In the genomic region with DNA sequence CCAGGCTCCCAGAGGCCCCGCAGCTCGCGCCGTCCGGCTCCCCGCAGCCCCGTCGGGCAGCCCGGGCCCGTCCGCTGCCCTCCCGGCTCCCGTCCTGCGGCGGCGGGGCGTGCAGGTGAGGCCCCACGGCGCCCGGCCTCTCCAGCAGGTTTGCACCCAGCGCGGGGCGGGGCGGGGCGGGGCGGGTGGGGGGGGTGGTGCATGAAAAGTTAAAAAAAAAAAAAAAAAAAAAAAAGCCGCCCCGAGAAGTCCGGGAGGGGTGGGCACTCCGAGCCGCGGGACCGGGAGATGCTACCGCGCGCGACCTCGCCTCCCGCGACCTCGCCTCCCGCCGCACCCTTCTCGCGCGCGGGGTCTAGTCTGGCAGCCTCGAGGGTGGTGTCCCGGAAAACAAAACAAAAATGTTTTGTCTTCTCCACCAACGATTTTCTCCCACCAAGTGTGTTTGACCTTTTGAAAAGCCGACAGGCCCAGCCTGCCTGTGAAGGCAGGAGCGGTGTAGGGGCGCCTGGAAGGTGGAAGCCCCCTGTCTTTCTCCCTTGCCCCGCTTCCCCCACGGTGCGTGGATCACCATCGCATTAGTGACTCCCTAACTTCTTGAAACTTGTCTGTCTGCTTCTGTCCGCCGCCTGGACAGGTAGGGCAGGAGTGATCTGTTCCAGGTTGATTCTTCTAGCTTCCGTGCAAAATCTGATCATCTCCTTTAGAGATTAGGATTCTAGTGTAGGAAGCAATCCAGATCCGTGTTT, we compare ENCODE assay signal across 8 cellular contexts. TPM values are rescaled to one million over a fixed set of nuclear protein-coding genes. Genes with fewer than 3 reads are reported as not detected.
DNase-seq lines count a peak whose midpoint lies in the region; ATAC-seq and TF ChIP-seq lines count a peak whose summit lies in the region.

No MANE protein-coding gene starts in this region.

- H3K9me3 Mint-ChIP-seq in activated CD8-positive, alpha-beta T cell treated with anti-CD3 and anti-CD28 coated beads, Interleukin-2, amount 10 ng/mL, durations not matched to agents 7 days and 5 days (ENCODE audit: insufficient read depth), result no peaks in the 10 kb centered on the region

- no peaks in the 10 kb centered on the region for H3K4me1 ChIP-seq in prostate gland (replicated peaks)

- peaks cover 68% of the 10 kb centered on the region for H3K4me1 Mint-ChIP-seq in activated CD8-positive, alpha-beta T cell treated with anti-CD3 and anti-CD28 coated beads, Interleukin-2, amount 10 ng/mL, durations not matched to agents 7 days and 5 days (ENCODE audit: low read depth)

- ATAC-seq in activated CD8-positive, alpha-beta T cell treated with anti-CD3 and anti-CD28 coated beads, Interleukin-2, amount 10 ng/mL, durations not matched to agents 7 days and 5 days, result peak; percentile 18
- ATAC-seq in GM21619 (IDR thresholded peaks at IDR 0.05; ENCODE audit: unreplicated experiment) (no peak), GM21786 (IDR thresholded peaks at IDR 0.05; ENCODE audit: unreplicated experiment) (no peak), HG03097 (IDR thresholded peaks at IDR 0.05; ENCODE audit: low FRiP score, unreplicated experiment) (no peak)

- H3K4me3 Mint-ChIP-seq in activated CD8-positive, alpha-beta T cell treated with anti-CD3 and anti-CD28 coated beads, Interleukin-2, amount 10 ng/mL, durations not matched to agents 7 days and 5 days, result peak overlapping the region; percentile 94

- H3K27me3 Mint-ChIP-seq in activated CD8-positive, alpha-beta T cell treated with anti-CD3 and anti-CD28 coated beads, Interleukin-2, amount 10 ng/mL, durations not matched to agents 7 days and 5 days (ENCODE audit: low read depth), result no peaks in the 10 kb centered on the region

- intact Hi-C loops in prostate gland (cut with DNase I), result no loop called here

- H3K4me3 ChIP-seq in AG04449 (ENCODE audit: low read depth, low read length) (peak overlapping the region; percentile 71), foreskin fibroblast (ENCODE audit: low read depth in 1 of 2, low read length in 2 of 2) (peak overlapping the region; percentile 71 to 75), prostate gland (peak overlapping the region; percentile 65 to 77)

- no peaks in the 10 kb centered on the region for H3K9me3 ChIP-seq in prostate gland

- no peaks in the 10 kb centered on the region for H3K36me3 ChIP-seq in prostate gland

- CTCF ChIA-PET in AG04449 (lab: Yijun Ruan, JAX), result interaction anchor here (1.1 to 5.8 kb wide), 4 partner anchors 12 to 304 kb away, joined by 3 to 31 read pairs (median 4); no protein-coding TSS in a partner anchor
- CTCF ChIA-PET in activated CD8-positive, alpha-beta T cell treated with anti-CD3 and anti-CD28 coated beads, Interleukin-2, amount 10 ng/mL, durations not matched to agents 7 days and 5 days (lab: Charles Lee), result interaction anchor here (1.2 to 11.2 kb wide), 14 partner anchors 12 to 87 kb away, joined by 3 to 138 read pairs (median 14); partner anchors contain the start of genes NIPAL3 and STPG1

- WGBS in prostate gland, result 4% methylated on average over 46 of the region's 61 CpGs

- H3K27ac ChIP-seq in prostate gland, result peak overlapping the region; percentile 94 to 97

- DNase-seq in AG04449 (ENCODE audit: low read depth, low spot score) (no peak), HCEC 1CT (peak; percentile 3), foreskin fibroblast (peak in 1 of 2 donors; percentile 16), prostate gland (ENCODE audit: low spot score) (peak; percentile 50)
- no peak for DNase-seq in activated CD8-positive, alpha-beta T cell treated with anti-CD3 and anti-CD28 coated beads, Interleukin-2, amount 10 ng/mL, durations not matched to agents 7 days and 5 days

- POLR2A ChIA-PET in AG04449 (lab: Yijun Ruan, JAX), result interaction anchor here (0.6 to 1.1 kb wide), 3 partner anchors 11 to 231 kb away, joined by 3 read pairs; no protein-coding TSS in a partner anchor
- POLR2A ChIA-PET in activated CD8-positive, alpha-beta T cell treated with anti-CD3 and anti-CD28 coated beads, Interleukin-2, amount 10 ng/mL, durations not matched to agents 7 days and 5 days (lab: Charles Lee), result interaction anchor here (0.6 to 6.3 kb wide), 20 partner anchors 11 to 544 kb away, joined by 3 to 126 read pairs (median 6); partner anchors contain the start of genes NIPAL3, PNRC2 and STPG1

- H3K27me3 ChIP-seq in prostate gland (replicated peaks; ENCODE audit: insufficient read depth), result no peaks in the 10 kb centered on the region

- H3K36me3 Mint-ChIP-seq in activated CD8-positive, alpha-beta T cell treated with anti-CD3 and anti-CD28 coated beads, Interleukin-2, amount 10 ng/mL, durations not matched to agents 7 days and 5 days (ENCODE audit: low read depth), result peaks cover 40% of the 10 kb centered on the region

- no peak for TF ChIP-seq CTCF in AG04449 (IDR thresholded peaks at IDR 0.05; ENCODE audit: insufficient read depth, low read length, missing control alignments)
- no peak for TF ChIP-seq CTCF in foreskin fibroblast (IDR thresholded peaks at IDR 0.05; ENCODE audit: low read depth, low read length)
- no peak for TF ChIP-seq CTCF in prostate gland (IDR thresholded peaks at IDR 0.05)

- H3K27ac Mint-ChIP-seq in activated CD8-positive, alpha-beta T cell treated with anti-CD3 and anti-CD28 coated beads, Interleukin-2, amount 10 ng/mL, durations not matched to agents 7 days and 5 days, result peak overlapping the region; percentile 97

- no peak for TF ChIP-seq POLR2A in prostate gland (IDR thresholded peaks at IDR 0.05)

RNA-seq across cellular contexts. Expression of gene RCAN3, which starts 0.5 kb away (rescaled TPM):
- 10 to 100 TPM; 63.7 to 65.6 TPM for total RNA-seq in activated CD8-positive, alpha-beta T cell treated with anti-CD3 and anti-CD28 coated beads, Interleukin-2, amount 10 ng/mL, durations not matched to agents 7 days and 5 days
- total RNA-seq in prostate gland, result 100 to 1,000 TPM in 1 of 2 donors, 10 to 100 TPM in 1; 50.8 to 238 TPM

RNA-seq across cellular contexts. Expression of gene NCMAP, which starts 52.7 kb away (rescaled TPM):
- total RNA-seq in activated CD8-positive, alpha-beta T cell treated with anti-CD3 and anti-CD28 coated beads, Interleukin-2, amount 10 ng/mL, durations not matched to agents 7 days and 5 days, result under 1 TPM in 1 of 2 experiments, not detected in 1; 0.05 TPM
- total RNA-seq in prostate gland, result 1 to 10 TPM; 2.0 to 7.7 TPM

Comparison
In these comparisons a context has a peak if more than half of its experiments do, and no peak if none do; other contexts are left out.
1. DNase-seq: peak in HCEC 1CT (single experiment) and prostate gland (single experiment); none in AG04449 (single experiment) and activated CD8-positive, alpha-beta T cell treated with anti-CD3 and anti-CD28 coated beads, Interleukin-2, amount 10 ng/mL, durations not matched to agents 7 days and 5 days (single experiment).
2. Peak in every context shown above with its lines, with median percentiles within 50 percentile points of each other: H3K4me3 ChIP-seq.